Comparison of ENCODE assay signal across 27 cellular contexts in genomic region chr17:57919912-57920311, GRCh38. TPM values are rescaled to one million over a fixed set of nuclear protein-coding genes. Genes with fewer than 3 reads are reported as not detected.
DNase-seq lines count a peak whose midpoint lies in the region; ATAC-seq and TF ChIP-seq lines count a peak whose summit lies in the region.
"Had no signal": no experiment of that assay in that cellular context is flagged by ENCODE, and none has a peak within 500 bp of the region (broad histone marks: within the 10 kb centered on the region; RNA-seq: fewer than 3 reads in every experiment).

No MANE protein-coding gene starts in this region.

- H3K4me3 ChIP-seq in Panc1 (ENCODE audit: low read depth in 2 of 2, low read length in 2 of 2) = no peak overlapping the region
- no peak overlapping the region for H3K4me3 ChIP-seq in stomach
- no peak overlapping the region for H3K4me3 ChIP-seq in mesendoderm (ENCODE audit: low read length)
- H3K4me3 ChIP-seq: ascending aorta, BLaER1, GM23338, K562, SK-N-MC had no signal

- no peak for TF ChIP-seq EP300 in stomach (IDR thresholded peaks at IDR 0.05)

- H3K27me3 ChIP-seq in Panc1 (ENCODE audit: control insufficient read depth, insufficient read depth, low read length) (no peaks in the 10 kb centered on the region), layer of hippocampus (ENCODE audit: control insufficient read depth, insufficient read depth, low read length) (no peaks in the 10 kb centered on the region), stomach (no peaks in the 10 kb centered on the region), mesendoderm (ENCODE audit: insufficient read depth, low read length, poor library complexity) (no peaks in the 10 kb centered on the region)
- H3K27me3 ChIP-seq: ascending aorta, BLaER1, foreskin keratinocyte had no signal

- no peak overlapping the region for H2BK5ac ChIP-seq in mesendoderm (ENCODE audit: low read length)

- 76 to 92% (median 87%) methylated on average over 5 of the region's 5 CpGs for WGBS in stomach, 5 donors
- WGBS in mesendoderm (ENCODE audit: extremely low coverage, insufficient coverage, low lambda C conversion rate) = no CpG with 5 or more reads among the region's 5 CpGs

- H2BK120ac ChIP-seq in mesendoderm (ENCODE audit: low read depth, low read length) = no peak overlapping the region

- no peak overlapping the region for H4K8ac ChIP-seq in mesendoderm (ENCODE audit: low read depth, low read length)

- POLR2A ChIA-PET in Panc1 (lab: Charles Lee) = no interaction called here

- no peak overlapping the region for H3K4ac ChIP-seq in mesendoderm (ENCODE audit: low read depth, low read length)

- no TSS peak for BruUV-seq in Panc1 (replicated peaks; lab: Mats Ljungman, UMichigan)

- H3K79me1 ChIP-seq in mesendoderm (ENCODE audit: low read length) = peaks cover 4% of the 10 kb centered on the region

- no peak overlapping the region for H3K18ac ChIP-seq in mesendoderm (ENCODE audit: low read length)

- H3K56ac ChIP-seq in mesendoderm (ENCODE audit: low read length) = no peak overlapping the region

- H3K4me2 ChIP-seq in mesendoderm (ENCODE audit: low read length) = no peak overlapping the region
- H3K4me2 ChIP-seq: GM23338 had no signal

- H3K79me2 ChIP-seq in mesendoderm (ENCODE audit: control insufficient read depth, insufficient read depth, low read length) = peaks cover 3% of the 10 kb centered on the region

- peaks cover 71% of the 10 kb centered on the region for H3K4me1 ChIP-seq in Panc1 (ENCODE audit: control insufficient read depth, insufficient read depth, low read length)
- H3K4me1 ChIP-seq in stomach = peaks cover 52 to 88% (median 71%) of the 10 kb centered on the region in 4 donors
- H3K4me1 ChIP-seq in mesendoderm (ENCODE audit: control insufficient read depth, low read depth, low read length) = peaks cover 18% of the 10 kb centered on the region

- H4K5ac ChIP-seq in mesendoderm (ENCODE audit: low read length) = no peak overlapping the region

- CTCF ChIA-PET in Panc1 (lab: Charles Lee) = interaction anchor here (0.6 to 1.0 kb wide), 3 partner anchors 22 to 65 kb away, joined by 3 to 8 read pairs (median 3); no protein-coding TSS in a partner anchor

- TF ChIP-seq POLR2A in stomach (IDR thresholded peaks at IDR 0.05) = no peak

- no peak overlapping the region for H2BK15ac ChIP-seq in mesendoderm (replicated peaks; ENCODE audit: low read depth)

- in situ Hi-C loops in Panc1 (cut with HindIII; ENCODE audit: low pct_unique_long_range_greater_than_20kb, low sequenced_read_pairs) = no loop called here

- no peak overlapping the region for H2AK5ac ChIP-seq in mesendoderm (ENCODE audit: low read length)

- no peak for ATAC-seq in Panc1
- ATAC-seq: foreskin keratinocyte, GM23338, K562, left lobe of liver had no signal

- intact Hi-C loops in Panc1 (cut with micrococcal nuclease; ENCODE audit: unreplicated experiment) = no loop called here
- intact Hi-C loops in stomach (cut with DNase I; ENCODE audit: low total_unique reads) = no loop called here

- no peak for TF ChIP-seq CTCF in Panc1 (IDR thresholded peaks at IDR 0.05)
- no peak for TF ChIP-seq CTCF in stomach (IDR thresholded peaks at IDR 0.05)

- no peak overlapping the region for H3K23ac ChIP-seq in mesendoderm (ENCODE audit: low read length)

- DNase-seq in ELF-1 (ENCODE audit: low read depth, low spot score) (peak; percentile 48), Panc1 (ENCODE audit: low read depth, low spot score) (no peak), stomach (no peak), mesendoderm (no peak), iPS-NIHi11 (ENCODE audit: low spot score) (no peak)
- no peak for DNase-seq in activated effector memory CD4-positive, alpha-beta T cell treated with Interleukin-2 at 50 U/mL for 16 hours
- no peak for DNase-seq in stimulated activated CD4-positive, alpha-beta T cell treated with anti-CD3 and anti-CD28 coated beads, Interleukin-1b, Interleukin-23, amount 100 ng/mL, for 48 hours
- DNase-seq: ACHN; activated CD4-positive, alpha-beta T cell treated with anti-CD3 and anti-CD28 coated beads, Interleukin-2, amount 10 ng/mL, durations not matched to agents 7 days and 5 days; central memory CD4-positive, alpha-beta T cell; DMS79; foreskin keratinocyte; midbrain; NCI-H1105 treated with DMSO at 0.1 percent for 48 hours; NCI-H2107; NCI-H526 treated with DMSO at 0.1 percent for 48 hours; stimulated activated CD8-positive, alpha-beta memory T cell treated with anti-CD3 and anti-CD28 coated beads, Interleukin-4, amount 100 ng/mL, for 48 hours; T-helper 2 cell; WERI-Rb-1 had no signal

- H3K9ac ChIP-seq in mesendoderm (ENCODE audit: low read length) = no peak overlapping the region
- H3K9ac ChIP-seq: BLaER1 had no signal

- peak overlapping the region; percentile 51 for H3K27ac ChIP-seq in Panc1 (ENCODE audit: low read length)
- peak overlapping the region; percentile 92 for H3K27ac ChIP-seq in layer of hippocampus (ENCODE audit: low read depth, low read length)
- H3K27ac ChIP-seq in stomach = peak overlapping the region in 4 of 5 donors; percentile 68 to 99 (median 78)
- no peak overlapping the region for H3K27ac ChIP-seq in mesendoderm (ENCODE audit: low read depth, low read length)
- H3K27ac ChIP-seq: BLaER1, epithelial cell of prostate, foreskin keratinocyte, SK-N-MC, WERI-Rb-1 had no signal

- H3K9me3 ChIP-seq in Panc1 (ENCODE audit: control insufficient read depth, insufficient read depth, low read depth, low read length) (no peaks in the 10 kb centered on the region), stomach (no peaks in the 10 kb centered on the region)
- H3K9me3 ChIP-seq: ascending aorta, BLaER1 had no signal

- H3K36me3 ChIP-seq in Panc1 (ENCODE audit: control insufficient read depth, insufficient read depth, low read length) (no peaks in the 10 kb centered on the region), stomach (no peaks in the 10 kb centered on the region), mesendoderm (ENCODE audit: control insufficient read depth, insufficient read depth, low read length) (no peaks in the 10 kb centered on the region)
- H3K36me3 ChIP-seq: ascending aorta, BLaER1, WERI-Rb-1 had no signal

RNA-seq across cellular contexts. Expression of gene CUEDC1, which starts 35.3 kb away (rescaled TPM):
- total RNA-seq in Panc1 (2021; ENCODE audit: unreplicated experiment) (103 TPM), stomach (100 to 1,000 TPM in 1 of 5 donors, 10 to 100 TPM in 4; 10.5 to 111 (median 23.6) TPM)
- polyA plus RNA-seq in Panc1 (2012; ENCODE audit: insufficient read length) = 107 TPM
- 10 to 100 TPM; 16.5 to 30.1 (median 19.8) TPM for polyA plus RNA-seq in stomach
- 7.0 TPM for polyA plus RNA-seq in mesendoderm (2013, experiment 1 of 2)
- polyA plus RNA-seq in mesendoderm (2013, experiment 2 of 2) = 7.6 TPM
